Comparison of ENCODE assay signal across 10 cellular contexts in genomic region chr7:45838852-45839251, GRCh38. TPM values are rescaled to one million over a fixed set of nuclear protein-coding genes. Genes with fewer than 3 reads are reported as not detected.
"Had no signal": no experiment of that assay in that cellular context is flagged by ENCODE, and none has a peak within 500 bp of the region (broad histone marks: within the 10 kb centered on the region; RNA-seq: fewer than 3 reads in every experiment).

No MANE protein-coding gene starts in this region.

RNA-seq across cellular contexts. Expression of gene CCDC201, which starts 34.0 kb away (rescaled TPM):
- total RNA-seq: OCI-LY7, PC-9, Peyer's patch, Right ventricle myocardium inferior, Right ventricle myocardium superior, RPMI7951, SJCRH30, SJSA1, SK-MEL-5 had no signal
- polyA plus RNA-seq: SK-N-SH had no signal

RNA-seq across cellular contexts. Expression of gene IGFBP1, which starts 49.4 kb away (rescaled TPM):
- total RNA-seq: OCI-LY7, Peyer's patch, Right ventricle myocardium inferior, Right ventricle myocardium superior, RPMI7951, SJCRH30, SJSA1, SK-MEL-5 had no signal
- polyA plus RNA-seq: SK-N-SH had no signal
